ENCODE assay signal across 10 cellular contexts in genomic region chr4:153514001-153514526, GRCh38. TPM values are rescaled to one million over a fixed set of nuclear protein-coding genes. Genes with fewer than 3 reads are reported as not detected.
DNase-seq lines count a peak whose midpoint lies in the region; ATAC-seq and TF ChIP-seq lines count a peak whose summit lies in the region.
"Had no signal": no experiment of that assay in that cellular context is flagged by ENCODE, and none has a peak within 500 bp of the region (broad histone marks: within the 10 kb centered on the region; RNA-seq: fewer than 3 reads in every experiment).

No MANE protein-coding gene starts in this region.

- CTCF ChIA-PET in WTC11 (lab: Charles Lee): no interaction called here

- no peaks in the 10 kb centered on the region for H3K27me3 ChIP-seq in uterus

- DNase-seq in A172 (ENCODE audit: low spot score) (peak; percentile 84), GM03348 (ENCODE audit: low spot score) (peak; percentile 54), WTC11 (ENCODE audit: low spot score) (no peak), foreskin melanocyte (peak; percentile 84), uterus (no peak), NCI-H1694 (lab: John Stamatoyannopoulos, UW) (no peak), DMS 273 (lab: John Stamatoyannopoulos, UW; ENCODE audit: unreplicated experiment) (no peak)
- DNase-seq: DMS153, glutamatergic neuron had no signal

- no peaks in the 10 kb centered on the region for H3K36me3 ChIP-seq in uterus

- H3K27me3 Mint-ChIP-seq in WTC11 (ENCODE audit: low read depth): no peaks in the 10 kb centered on the region

- TF ChIP-seq POLR2A in uterus (IDR thresholded peaks at IDR 0.05): no peak

- TF ChIP-seq CTCF in WTC11 (IDR thresholded peaks at IDR 0.05) (no peak), uterus (IDR thresholded peaks at IDR 0.05) (no peak)

- H3K4me1 ChIP-seq in uterus: no peaks in the 10 kb centered on the region

- POLR2A ChIA-PET in WTC11 (lab: Charles Lee): no interaction called here

- no peak overlapping the region for H3K4me3 ChIP-seq in uterus

- intact Hi-C loops in uterus (cut with DNase I; ENCODE audit: low total_unique reads): no loop called here

- H3K36me3 Mint-ChIP-seq in WTC11: peaks cover 11% of the 10 kb centered on the region

- peak overlapping the region in 1 of 2 donors; percentile 19 for H3K27ac ChIP-seq in uterus

- H3K9me3 Mint-ChIP-seq in WTC11: peaks cover 12% of the 10 kb centered on the region

- no peak overlapping the region for H3K4me3 Mint-ChIP-seq in WTC11

- peaks cover 45% of the 10 kb centered on the region for H3K4me1 Mint-ChIP-seq in WTC11

- H3K9me3 ChIP-seq in uterus: no peaks in the 10 kb centered on the region

- ATAC-seq in WTC11 (no peak), HG02884 (IDR thresholded peaks at IDR 0.05; ENCODE audit: unreplicated experiment) (no peak)

- peak overlapping the region; percentile 41; the same call in 1 of the 2 replicates for H3K27ac Mint-ChIP-seq in WTC11

TF ChIP-seq in WTC11, 78 proteins besides CTCF, POLR2A, EP300 and RAD21:
- TF ChIP-seq TEAD1 (CRISPR knock-in tag; IDR thresholded peaks at IDR 0.05) (no peak), NFE2L1 (CRISPR knock-in tag; IDR thresholded peaks at IDR 0.05) (no peak), ERG (CRISPR knock-in tag; IDR thresholded peaks at IDR 0.05) (no peak)

RNA-seq across cellular contexts. Expression of gene TMEM131L, which starts 47.9 kb away (rescaled TPM):
- 8.6 and 9.0 TPM in 2 replicates for total RNA-seq in A172 (2014; rRNA removed; shearing (Covaris generic))
- total RNA-seq in WTC11 (2021): 18.1 to 26.7 TPM (median 19.2 TPM) in 3 replicates
- 10 to 100 TPM in 3 of 4 donors, 1 to 10 TPM in 1; 2.4 to 49.6 (median 18.0) TPM for total RNA-seq in uterus

Comparison
In these comparisons a context has a peak if more than half of its experiments do, and no peak if none do; other contexts are left out.
1. DNase-seq: peak in A172 (single experiment), GM03348 (single experiment) and foreskin melanocyte (single experiment); none in WTC11 (single experiment), uterus (0 of 2), NCI-H1694 (single experiment) and DMS 273 (single experiment).